ENCODE assay signal across 2 cellular contexts in the genomic region with DNA sequence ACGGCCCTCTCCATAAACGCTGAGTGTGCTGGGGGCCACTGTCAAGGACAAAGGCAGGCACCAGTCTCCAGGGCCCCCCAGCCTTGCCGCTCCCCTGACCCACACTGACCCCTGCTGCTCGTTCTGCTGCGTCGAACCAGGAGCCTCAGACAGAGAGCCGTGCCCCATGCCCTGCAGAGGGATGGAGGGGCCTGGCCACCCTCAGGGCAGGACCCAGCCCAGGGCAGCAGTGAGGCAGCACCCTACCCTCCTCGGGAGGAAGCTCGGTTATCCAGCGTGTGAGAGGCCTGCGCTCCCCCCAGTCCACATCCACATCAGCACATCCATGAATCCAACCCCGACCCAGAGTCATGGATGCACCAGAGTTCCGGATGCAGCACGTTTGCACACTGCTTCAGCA.
TF ChIP-seq lines count a peak whose summit lies in the region.

No MANE protein-coding gene starts in this region.

TF ChIP-seq in SK-N-SH, 30 proteins besides CTCF, POLR2A, EP300 and RAD21 (continued from another document):
- no peak for TF ChIP-seq ZBTB33 (IDR thresholded peaks at IDR 0.05; ENCODE audit: borderline replicate concordance, low read depth)
TF ChIP-seq in SK-N-SH: peak in this region for 0.

TF ChIP-seq in SK-N-SH treated with all-trans-retinoic acid at 6 μM for 48 hours, 23 proteins besides CTCF, POLR2A, EP300 and RAD21 (continued from another document):
- TF ChIP-seq ESRRG (CRISPR knock-in tag; IDR thresholded peaks at IDR 0.05): no peak
